Comparison of ENCODE assay signal across 24 cellular contexts in the genomic region with DNA sequence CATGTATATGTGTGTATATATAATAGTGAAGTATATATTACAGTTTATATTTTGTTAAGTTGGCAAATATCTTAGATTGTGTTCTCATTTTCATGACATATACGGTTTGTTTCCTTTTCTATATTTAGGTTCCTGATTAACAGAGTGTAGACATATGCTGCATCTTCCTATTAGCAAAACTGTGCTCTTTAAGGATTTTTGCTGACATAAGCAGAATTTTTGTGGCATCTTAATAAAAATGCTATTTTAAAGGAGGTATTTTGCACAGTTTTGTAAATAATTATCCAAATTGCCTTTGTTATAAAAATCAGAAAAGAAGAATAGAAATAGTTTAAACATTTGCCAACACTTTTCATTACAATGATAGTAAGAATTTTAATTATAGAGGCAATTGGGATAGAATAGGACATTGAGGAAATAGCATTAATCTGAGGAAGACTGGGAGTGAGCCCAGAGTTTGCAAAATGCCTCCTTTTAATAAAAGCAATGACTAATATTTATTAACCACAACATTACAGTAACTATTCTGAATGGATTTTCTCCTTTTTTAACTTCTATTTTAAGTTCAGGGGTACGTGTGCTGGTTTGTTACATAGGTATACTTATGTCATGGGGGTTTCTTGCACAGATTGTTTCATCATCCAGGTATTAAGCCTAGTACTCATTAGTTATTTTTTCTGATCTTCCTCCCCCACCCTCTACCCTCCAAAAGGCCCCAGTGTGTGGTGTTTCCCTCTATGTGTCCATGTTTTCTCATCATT. TPM values are rescaled to one million over a fixed set of nuclear protein-coding genes. Genes with fewer than 3 reads are reported as not detected.
"Had no signal": no experiment of that assay in that cellular context is flagged by ENCODE, and none has a peak within 500 bp of the region (broad histone marks: within the 10 kb centered on the region; RNA-seq: fewer than 3 reads in every experiment).

No MANE protein-coding gene starts in this region.

- FAIRE-seq: frontal cortex, keratinocyte had no signal

- H3K79me2 ChIP-seq: parathyroid adenoma had no signal

- H3K36me3 ChIP-seq: neutrophil, suprapubic skin, transverse colon, upper lobe of right lung, vagina had no signal

- H3K4me1 ChIP-seq: parathyroid adenoma, suprapubic skin, transverse colon, upper lobe of right lung, vagina had no signal

- H2AFZ ChIP-seq: parathyroid adenoma had no signal

- ATAC-seq: left lobe of liver; mucosa of descending colon; natural killer cell treated with Interleukin-12 subunit alpha and Interleukin-12 subunit beta and Interleukin-15 and Interleukin-18, amount 100 ng/mL, for 72 hours; sciatic nerve; stimulated activated naive CD8-positive, alpha-beta T cell treated with anti-CD3 and anti-CD28 coated beads, Interleukin-15, amount 100 ng/mL, for 72 hours; upper lobe of right lung had no signal

- H3K9me3 ChIP-seq: mucosa of descending colon, neutrophil, suprapubic skin, transverse colon, upper lobe of right lung, vagina had no signal

- H3K27me3 ChIP-seq: dorsolateral prefrontal cortex, neutrophil, suprapubic skin, transverse colon, upper lobe of right lung, vagina had no signal

- H3K4me2 ChIP-seq: smooth muscle cell had no signal

- H3K4me3 ChIP-seq: dorsolateral prefrontal cortex, lung, mucosa of descending colon, smooth muscle cell, suprapubic skin, transverse colon, upper lobe of right lung, vagina had no signal

- H3K27ac ChIP-seq: dorsolateral prefrontal cortex, neutrophil, parathyroid adenoma, suprapubic skin, transverse colon, upper lobe of right lung, vagina had no signal

- H3K9ac ChIP-seq: parathyroid adenoma had no signal

- DNase-seq: dorsolateral prefrontal cortex; effector CD4-positive, alpha-beta T cell; head of caudate nucleus; mucosa of descending colon; naive B cell; stimulated activated CD4-positive, alpha-beta T cell treated with anti-CD3 and anti-CD28 coated beads, Interleukin-12 subunit alpha, Interleukin-12 subunit beta, amount 100 ng/mL, for 4 hours; stimulated activated CD4-positive, alpha-beta T cell treated with anti-CD3 and anti-CD28 coated beads, Interleukin-1b, Interleukin-23, amount 100 ng/mL, for 48 hours; stimulated activated CD4-positive, alpha-beta T cell treated with anti-CD3 and anti-CD28 coated beads, Interleukin-4, amount 100 ng/mL, for 1 hour; stimulated activated CD8-positive, alpha-beta memory T cell treated with anti-CD3 and anti-CD28 coated beads, Interleukin-4, amount 100 ng/mL, for 48 hours; stimulated activated naive CD4-positive, alpha-beta T cell; stimulated activated naive CD8-positive, alpha-beta T cell treated with anti-CD3 and anti-CD28 coated beads, Interleukin-15, amount 100 ng/mL, for 72 hours; transverse colon; upper lobe of right lung had no signal

RNA-seq across cellular contexts. Expression of a gene that starts 38.2 kb away (rescaled TPM):
- total RNA-seq: natural killer cell treated with Interleukin-12 subunit alpha and Interleukin-12 subunit beta and Interleukin-15 and Interleukin-18, amount 100 ng/mL, for 72 hours had no signal
- polyA plus RNA-seq: keratinocyte had no signal
